ENCODE assay signal across 9 cellular contexts in genomic region chr2:216082805-216083204, GRCh38.
DNase-seq lines count a peak whose midpoint lies in the region; ATAC-seq, FAIRE-seq and TF ChIP-seq lines count a peak whose summit lies in the region.
"Had no signal": no experiment of that assay in that cellular context is flagged by ENCODE, and none has a peak within 500 bp of the region (broad histone marks: within the 10 kb centered on the region; RNA-seq: fewer than 3 reads in every experiment).

No MANE protein-coding gene starts in this region.

- DNase-seq in DMS153 (lab: John Stamatoyannopoulos, UW) = peak; percentile 9
- no peak for DNase-seq in DMS153 treated with DMSO at 0.1 percent for 48 hours (lab: John Stamatoyannopoulos, UW; ENCODE audit: unreplicated experiment)
- peak; percentile 51 for DNase-seq in NCI-H146 (lab: John Stamatoyannopoulos, UW)
- peak in 30 of 56 donors; percentile 2 to 52 (median 22) for DNase-seq in amygdala (lab: John Stamatoyannopoulos, UW)
- DNase-seq in GM19239 (ENCODE audit: insufficient read length, low spot score) = no peak
- no peak for DNase-seq in GOT3 (lab: John Stamatoyannopoulos, UW)

- peak overlapping the region; percentile 92 to 98 (median 92) for H3K27ac Mint-ChIP-seq in nephron

- H3K27me3 Mint-ChIP-seq in nephron (ENCODE audit: low read depth) = peaks cover 9% of the 10 kb centered on the region

- TF ChIP-seq CTCF in nephron (IDR thresholded peaks at IDR 0.05; ENCODE audit: unreplicated experiment in 3 of 3) = no peak

- no peak for FAIRE-seq in GM19239 (lab: Jason Lieb, UNC)
- FAIRE-seq: A204.1 had no signal

- H3K9me3 Mint-ChIP-seq in nephron = no peaks in the 10 kb centered on the region

- peak overlapping the region; percentile 90 to 97 (median 93) for H3K4me3 Mint-ChIP-seq in nephron

- H3K36me3 Mint-ChIP-seq in nephron (ENCODE audit: low read depth) = no peaks in the 10 kb centered on the region

- peaks cover 43% of the 10 kb centered on the region for H3K4me1 Mint-ChIP-seq in nephron

- ATAC-seq in GM21528 (IDR thresholded peaks at IDR 0.05; ENCODE audit: low FRiP score, unreplicated experiment) = no peak

Comparison
In these comparisons a context has a peak if more than half of its experiments do, and no peak if none do; other contexts are left out.
1. DNase-seq: peak in DMS153 (single experiment), NCI-H146 (single experiment) and amygdala (30 of 56); none in DMS153 treated with DMSO at 0.1 percent for 48 hours (single experiment), GM19239 (single experiment) and GOT3 (single experiment).